In genomic region chr1:172241540-172241939, GRCh38 we compare ENCODE assay signal across 20 cellular contexts.
"Had no signal": no experiment of that assay in that cellular context is flagged by ENCODE, and none has a peak within 500 bp of the region (broad histone marks: within the 10 kb centered on the region; RNA-seq: fewer than 3 reads in every experiment).

No MANE protein-coding gene starts in this region.

- H3K4me3 ChIP-seq: breast epithelium had no signal

- H3K36me3 Mint-ChIP-seq: activated naive CD4-positive, alpha-beta T cell treated with anti-CD3 and anti-CD28 coated beads, Interleukin-2, amount 50 U/mL, for 24 hours had no signal

- H3K4me1 ChIP-seq: breast epithelium had no signal

- H3K4me1 Mint-ChIP-seq: activated naive CD4-positive, alpha-beta T cell treated with anti-CD3 and anti-CD28 coated beads, Interleukin-2, amount 50 U/mL, for 24 hours had no signal

- ATAC-seq: activated CD4-positive, CD25-positive, alpha-beta regulatory T cell treated with anti-CD3 and anti-CD28 coated beads, Interleukin-2, amount 50 U/mL, for 24 hours; activated CD8-positive, alpha-beta T cell treated with anti-CD3 and anti-CD28 coated beads, Interleukin-2, amount 10 ng/mL, durations not matched to agents 7 days and 5 days; PC-3 had no signal

- H3K36me3 ChIP-seq: breast epithelium had no signal

- DNase-seq: activated CD4-positive, alpha-beta T cell treated with anti-CD3 and anti-CD28 coated beads for 4 hours; activated CD8-positive, alpha-beta memory T cell treated with anti-CD3 and anti-CD28 coated beads, Interleukin-2, amount 50 U/mL, for 48 hours; activated CD8-positive, alpha-beta T cell treated with anti-CD3 and anti-CD28 coated beads, Interleukin-2, amount 10 ng/mL, durations not matched to agents 7 days and 5 days; activated effector memory CD4-positive, alpha-beta T cell treated with Interleukin-2 at 50 U/mL for 16 hours; activated naive CD4-positive, alpha-beta T cell; activated T-cell treated with anti-CD3 and anti-CD28 coated beads, Interleukin-2, amount 50 U/mL, for 1 hour; aorta; caudate nucleus; NCI-H1105 treated with DMSO at 0.1 percent for 48 hours; NCI-H1436 treated with DMSO at 0.1 percent for 48 hours; NCI-H187; NCI-H2081; NCI-H524; SHP77 treated with DMSO at 0.1 percent for 48 hours had no signal

- H3K27ac ChIP-seq: breast epithelium had no signal

- H3K9me3 Mint-ChIP-seq: activated naive CD4-positive, alpha-beta T cell treated with anti-CD3 and anti-CD28 coated beads, Interleukin-2, amount 50 U/mL, for 24 hours had no signal

- H3K27ac Mint-ChIP-seq: activated CD8-positive, alpha-beta T cell treated with anti-CD3 and anti-CD28 coated beads, Interleukin-2, amount 10 ng/mL, durations not matched to agents 7 days and 5 days; activated naive CD4-positive, alpha-beta T cell treated with anti-CD3 and anti-CD28 coated beads, Interleukin-2, amount 50 U/mL, for 24 hours; activated T-helper 1 cell treated with anti-CD3 and anti-CD28 coated beads, Interleukin-12 subunit alpha, Interleukin-12 subunit beta, Interleukin-2, Interleukin-4 antibody, amounts not matched to agents 30 ng/mL and 10 ng/mL and 1 ng/mL, durations not matched to agents 14 hours and 24 hours and 36 hours; T-helper 1 cell treated with Interleukin-12 subunit alpha and Interleukin-12 subunit beta and Interleukin-4 antibody, amounts not matched to agents 30 μg/mL and 1 μg/mL, for 36 hours had no signal

- H3K4me3 Mint-ChIP-seq: activated CD8-positive, alpha-beta T cell treated with anti-CD3 and anti-CD28 coated beads, Interleukin-2, amount 10 ng/mL, durations not matched to agents 7 days and 5 days; activated naive CD4-positive, alpha-beta T cell treated with anti-CD3 and anti-CD28 coated beads, Interleukin-2, amount 50 U/mL, for 24 hours; activated T-helper 1 cell treated with anti-CD3 and anti-CD28 coated beads, Interleukin-12 subunit alpha, Interleukin-12 subunit beta, Interleukin-2, Interleukin-4 antibody, amounts not matched to agents 30 ng/mL and 10 ng/mL and 1 ng/mL, durations not matched to agents 14 hours and 24 hours and 36 hours; T-helper 1 cell treated with Interleukin-12 subunit alpha and Interleukin-12 subunit beta and Interleukin-4 antibody, amounts not matched to agents 30 μg/mL and 1 μg/mL, for 36 hours had no signal

- H3K9me3 ChIP-seq: breast epithelium had no signal

- H3K27me3 ChIP-seq: breast epithelium had no signal

- H3K27me3 Mint-ChIP-seq: activated naive CD4-positive, alpha-beta T cell treated with anti-CD3 and anti-CD28 coated beads, Interleukin-2, amount 50 U/mL, for 24 hours had no signal
